ENCODE assay signal across 9 cellular contexts in genomic region chr3:32421185-32421584, GRCh38. TPM values are rescaled to one million over a fixed set of nuclear protein-coding genes. Genes with fewer than 3 reads are reported as not detected.
DNase-seq lines count a peak whose midpoint lies in the region; ATAC-seq and TF ChIP-seq lines count a peak whose summit lies in the region.
"Had no signal": no experiment of that assay in that cellular context is flagged by ENCODE, and none has a peak within 500 bp of the region (broad histone marks: within the 10 kb centered on the region; RNA-seq: fewer than 3 reads in every experiment).

No MANE protein-coding gene starts in this region.

- WGBS in lung, 2 donors: 53 to 60% methylated on average over 3 of the region's 3 CpGs
- WGBS in thyroid gland, 2 donors: 43 to 58% methylated on average over 3 of the region's 3 CpGs

- H3K4me1 Mint-ChIP-seq in activated T-cell treated with anti-CD3 and anti-CD28 coated beads, Interleukin-2, amount 50 U/mL, for 24 hours (ENCODE audit: low read depth): peaks cover 94% of the 10 kb centered on the region

- no peaks in the 10 kb centered on the region for H3K36me3 ChIP-seq in lung (ENCODE audit: control insufficient read depth in 2 of 2, insufficient read depth in 2 of 2, low read length in 2 of 2)
- no peaks in the 10 kb centered on the region for H3K36me3 ChIP-seq in thyroid gland
- no peaks in the 10 kb centered on the region for H3K36me3 ChIP-seq in H7 (replicated peaks; ENCODE audit: control insufficient read depth, insufficient read depth, low read length)

- H3K4me3 ChIP-seq in lung (no peak overlapping the region), thyroid gland (replicated peaks in 1 of 3) (no peak overlapping the region), H7 (ENCODE audit: insufficient read depth, low read depth, low read length) (no peak overlapping the region)

- H3K4me1 ChIP-seq in lung (ENCODE audit: control insufficient read depth in 2 of 2, insufficient read depth in 2 of 2, low read length in 2 of 2) (peaks cover 19 to 31% of the 10 kb centered on the region in 2 donors), thyroid gland (peaks cover 56 to 66% of the 10 kb centered on the region in 2 donors)

- no peak for DNase-seq in activated T-cell treated with anti-CD3 and anti-CD28 coated beads, Interleukin-2, amount 50 U/mL, for 24 hours
- no peak for DNase-seq in activated T-cell treated with anti-CD3 and anti-CD28 coated beads, Interleukin-2, amount 50 U/mL, for 1 hour
- no peak for DNase-seq in activated naive CD4-positive, alpha-beta T cell treated with anti-CD3 and anti-CD28 coated beads, Interleukin-2, amount 50 U/mL, for 72 hours (ENCODE audit: low spot score in 2 of 2)
- no peak for DNase-seq in lung (ENCODE audit: low spot score)
- peak in 1 of 2 donors; percentile 40 for DNase-seq in thyroid gland
- DNase-seq in NCI-H2227 (lab: John Stamatoyannopoulos, UW; ENCODE audit: unreplicated experiment): no peak
- no peak for DNase-seq in H7
- DNase-seq: effector CD8-positive, alpha-beta T cell had no signal

- peak overlapping the region; percentile 63 for H3K4me3 Mint-ChIP-seq in activated T-cell treated with anti-CD3 and anti-CD28 coated beads, Interleukin-2, amount 50 U/mL, for 24 hours

- no peaks in the 10 kb centered on the region for H3K9me3 Mint-ChIP-seq in activated T-cell treated with anti-CD3 and anti-CD28 coated beads, Interleukin-2, amount 50 U/mL, for 24 hours
- no peaks in the 10 kb centered on the region for H3K9me3 Mint-ChIP-seq in activated naive CD4-positive, alpha-beta T cell treated with anti-CD3 and anti-CD28 coated beads, Interleukin-2, amount 50 U/mL, for 72 hours

- ATAC-seq in activated naive CD4-positive, alpha-beta T cell treated with anti-CD3 and anti-CD28 coated beads, Interleukin-2, amount 50 U/mL, for 72 hours: no peak
- ATAC-seq in lung (ENCODE audit: insufficient read depth, low FRiP score): peak; percentile 15
- no peak for ATAC-seq in HG03039 (IDR thresholded peaks at IDR 0.05; ENCODE audit: unreplicated experiment)

- H3K36me3 Mint-ChIP-seq in activated T-cell treated with anti-CD3 and anti-CD28 coated beads, Interleukin-2, amount 50 U/mL, for 24 hours (ENCODE audit: low read depth): peaks cover 3% of the 10 kb centered on the region
- H3K36me3 Mint-ChIP-seq in activated naive CD4-positive, alpha-beta T cell treated with anti-CD3 and anti-CD28 coated beads, Interleukin-2, amount 50 U/mL, for 72 hours: peaks cover 9 to 24% of the 10 kb centered on the region in 2 donors

- H3K27me3 Mint-ChIP-seq in activated T-cell treated with anti-CD3 and anti-CD28 coated beads, Interleukin-2, amount 50 U/mL, for 24 hours: no peaks in the 10 kb centered on the region

- H3K27me3 ChIP-seq in lung (ENCODE audit: control insufficient read depth, insufficient read depth) (no peaks in the 10 kb centered on the region), thyroid gland (no peaks in the 10 kb centered on the region), H7 (ENCODE audit: control insufficient read depth, insufficient read depth, low read length) (no peaks in the 10 kb centered on the region)

- intact Hi-C loops in thyroid gland (cut with DNase I): no loop called here

- H3K27ac ChIP-seq in lung (ENCODE audit: low read depth in 1 of 2, low read length in 1 of 2) (peak overlapping the region in 1 of 2 donors; percentile 87), thyroid gland (peak overlapping the region; percentile 93 to 98 (median 96))

- TF ChIP-seq POLR2A in thyroid gland (IDR thresholded peaks at IDR 0.05): no peak

- peak overlapping the region; percentile 87 for H3K27ac Mint-ChIP-seq in activated T-cell treated with anti-CD3 and anti-CD28 coated beads, Interleukin-2, amount 50 U/mL, for 24 hours
- peak overlapping the region; percentile 45 to 91 for H3K27ac Mint-ChIP-seq in activated naive CD4-positive, alpha-beta T cell treated with anti-CD3 and anti-CD28 coated beads, Interleukin-2, amount 50 U/mL, for 72 hours

- no peaks in the 10 kb centered on the region for H3K9me3 ChIP-seq in lung (ENCODE audit: control insufficient read depth in 2 of 2, insufficient read depth in 1 of 2, low read length in 1 of 2)
- no peaks in the 10 kb centered on the region for H3K9me3 ChIP-seq in thyroid gland

- no peak for TF ChIP-seq CTCF in lung (IDR thresholded peaks at IDR 0.05; ENCODE audit: control extremely low read depth, extremely low read depth)
- no peak for TF ChIP-seq CTCF in thyroid gland (IDR thresholded peaks at IDR 0.05)

RNA-seq across cellular contexts. Expression of gene CMTM7, which starts 29.5 kb away (rescaled TPM):
- 10 to 100 TPM; 34.2 to 59.9 TPM for total RNA-seq in activated naive CD4-positive, alpha-beta T cell treated with anti-CD3 and anti-CD28 coated beads, Interleukin-2, amount 50 U/mL, for 72 hours
- total RNA-seq in lung (10 to 100 TPM; 41.6 to 46.0 TPM), thyroid gland (10 to 100 TPM; 14.8 to 24.7 (median 22.0) TPM)
- polyA plus RNA-seq in lung: 10 to 100 TPM; 33.1 to 46.8 TPM
- 15.3 and 17.7 TPM in 2 replicates for total RNA-seq in H7 (2014; rRNA removed; shearing (Covaris generic))
